In the genomic region with DNA sequence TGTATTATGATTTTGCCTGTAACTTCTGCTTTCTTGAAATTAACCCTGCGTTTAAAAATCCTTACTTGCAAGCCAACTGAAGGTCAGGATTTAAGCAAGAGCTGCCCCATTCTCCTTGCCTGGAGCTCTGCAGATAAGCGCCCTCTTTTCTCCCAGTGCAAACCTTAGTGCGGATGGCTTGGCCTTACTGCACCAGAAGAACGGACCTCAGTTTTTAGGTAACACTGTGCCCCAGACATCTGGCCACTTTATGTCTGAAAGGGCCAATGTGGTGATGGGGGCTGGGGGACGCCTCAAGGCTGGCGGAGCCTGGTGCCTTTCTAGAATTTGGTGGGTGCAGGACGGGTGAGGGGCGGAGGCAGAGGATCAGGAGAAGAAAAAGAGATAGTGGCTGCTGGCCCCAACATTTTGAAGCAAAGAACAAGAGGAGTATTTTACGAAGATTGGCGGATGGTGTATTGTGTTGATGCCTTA, we compare ENCODE assay signal across 8 cellular contexts. TPM values are rescaled to one million over a fixed set of nuclear protein-coding genes. Genes with fewer than 3 reads are reported as not detected.
A peak's percentile ranks its signal among the peaks of the same experiment; 100 is the strongest.
DNase-seq lines count a peak whose midpoint lies in the region; ATAC-seq and TF ChIP-seq lines count a peak whose summit lies in the region.

No MANE protein-coding gene starts in this region.

- TF ChIP-seq POLR2A in NB4 (IDR thresholded peaks at IDR 0.05; ENCODE audit: extremely low read depth, insufficient read length) (no peak), sigmoid colon (IDR thresholded peaks at IDR 0.05) (no peak)

- H3K4me1 Mint-ChIP-seq in central memory CD8-positive, alpha-beta T cell: peaks cover 13% of the 10 kb centered on the region
- H3K4me1 Mint-ChIP-seq in nephron: peaks cover 16% of the 10 kb centered on the region

- H3K27me3 ChIP-seq in sigmoid colon: peaks cover 35 to 61% (median 52%) of the 10 kb centered on the region in 3 donors

- ATAC-seq in central memory CD8-positive, alpha-beta T cell (replicated peaks; ENCODE audit: extremely low read depth, poor library complexity, severe bottlenecking): no peak
- ATAC-seq in GM21528 (IDR thresholded peaks at IDR 0.05; ENCODE audit: low FRiP score, unreplicated experiment): no peak

- TF ChIP-seq EP300 in sigmoid colon (IDR thresholded peaks at IDR 0.05): no peak

- H3K27me3 Mint-ChIP-seq in central memory CD8-positive, alpha-beta T cell: peaks cover 75% of the 10 kb centered on the region
- H3K27me3 Mint-ChIP-seq in nephron (ENCODE audit: low read depth): peaks cover 81% of the 10 kb centered on the region

- peak overlapping the region; percentile 76 for H3K27ac Mint-ChIP-seq in central memory CD8-positive, alpha-beta T cell (ENCODE audit: low read depth)
- H3K27ac Mint-ChIP-seq in nephron: no peak overlapping the region

- TF ChIP-seq CTCF in NB4 (IDR thresholded peaks at IDR 0.05; ENCODE audit: low read depth, low read length) (no peak), nephron (IDR thresholded peaks at IDR 0.05; ENCODE audit: unreplicated experiment in 3 of 3) (no peak), sigmoid colon (IDR thresholded peaks at IDR 0.05) (no peak)

- H3K4me3 Mint-ChIP-seq in central memory CD8-positive, alpha-beta T cell: peak overlapping the region; percentile 80
- peak overlapping the region; percentile 67 to 83 (median 81) for H3K4me3 Mint-ChIP-seq in nephron

- intact Hi-C loops in sigmoid colon (cut with DNase I): no loop called here

- H3K4me1 ChIP-seq in ES-I3 (ENCODE audit: insufficient read depth, low read length): peaks cover 11% of the 10 kb centered on the region
- H3K4me1 ChIP-seq in sigmoid colon: peaks cover 0 to 25% (median 18%) of the 10 kb centered on the region in 4 donors

- peak overlapping the region; percentile 27 for H3K4me3 ChIP-seq in NB4 (ENCODE audit: low read depth, low read length)
- peak overlapping the region in 2 of 4 donors; percentile 46 to 48 for H3K4me3 ChIP-seq in sigmoid colon

- H3K9me3 ChIP-seq in ES-I3 (ENCODE audit: control insufficient read depth, insufficient read depth, low read length) (no peaks in the 10 kb centered on the region), sigmoid colon (no peaks in the 10 kb centered on the region)

- no peaks in the 10 kb centered on the region for H3K36me3 ChIP-seq in ES-I3 (ENCODE audit: insufficient read depth, low read length)
- no peaks in the 10 kb centered on the region for H3K36me3 ChIP-seq in sigmoid colon

- H3K9me3 Mint-ChIP-seq in central memory CD8-positive, alpha-beta T cell: no peaks in the 10 kb centered on the region
- peaks cover 2% of the 10 kb centered on the region for H3K9me3 Mint-ChIP-seq in nephron

- peak overlapping the region; percentile 72; the same call in 1 of the 2 replicates for H3K9ac ChIP-seq in ES-I3 (ENCODE audit: low read depth, low read length)

- DNase-seq in NB4 (ENCODE audit: low read depth) (peak; percentile 68), sigmoid colon (no peak), NCI-H2227 (lab: John Stamatoyannopoulos, UW; ENCODE audit: unreplicated experiment) (no peak)
- no peak for DNase-seq in central memory CD8-positive, alpha-beta T cell (ENCODE audit: low spot score in 2 of 2)
- no peak for DNase-seq in stimulated activated CD4-positive, alpha-beta T cell treated with anti-CD3 and anti-CD28 coated beads, Interleukin-1b, Interleukin-23, amount 100 ng/mL, for 48 hours

- peaks cover 9% of the 10 kb centered on the region for H3K36me3 Mint-ChIP-seq in central memory CD8-positive, alpha-beta T cell (ENCODE audit: insufficient read depth)
- H3K36me3 Mint-ChIP-seq in nephron (ENCODE audit: low read depth): no peaks in the 10 kb centered on the region

- WGBS in sigmoid colon, 2 donors: 55 to 58% methylated on average over 10 of the region's 10 CpGs

- no peak overlapping the region for H3K27ac ChIP-seq in sigmoid colon

RNA-seq across cellular contexts. Expression of a gene that starts 0.7 kb away (rescaled TPM):
- total RNA-seq in sigmoid colon: 1 to 10 TPM; 2.1 to 6.1 (median 4.3) TPM
- 10 to 100 TPM in 1 of 3 donors, 1 to 10 TPM in 2; 2.4 to 19.9 (median 2.8) TPM for polyA plus RNA-seq in sigmoid colon
